In genomic region chr14:100844082-100844408, GRCh38 we compare ENCODE assay signal across 18 cellular contexts. TPM values are rescaled to one million over a fixed set of nuclear protein-coding genes. Genes with fewer than 3 reads are reported as not detected.
DNase-seq lines count a peak whose midpoint lies in the region; ATAC-seq and TF ChIP-seq lines count a peak whose summit lies in the region.
"Had no signal": no experiment of that assay in that cellular context is flagged by ENCODE, and none has a peak within 500 bp of the region (broad histone marks: within the 10 kb centered on the region; RNA-seq: fewer than 3 reads in every experiment).

No MANE protein-coding gene starts in this region.

- no peak overlapping the region for H3K56ac ChIP-seq in IMR-90 (ENCODE audit: extremely low read depth, insufficient read depth, low read length)

- no TSS peak for BruUV-seq in IMR-90 (replicated peaks; lab: Mats Ljungman, UMichigan)

- H2BK15ac ChIP-seq in IMR-90 (ENCODE audit: low read depth, low read length) = no peak overlapping the region

- no peak overlapping the region for H3K14ac ChIP-seq in IMR-90 (replicated peaks; ENCODE audit: low read depth, low read length)

- H4K8ac ChIP-seq in IMR-90 (ENCODE audit: low read depth in 2 of 2, low read length in 2 of 2) = no peak overlapping the region

- H3K4me1 ChIP-seq in BLaER1 (peaks cover 61% of the 10 kb centered on the region), IMR-90 (ENCODE audit: control insufficient read depth, insufficient read depth, low read length) (peaks cover 16% of the 10 kb centered on the region)
- H3K4me1 ChIP-seq: Caco-2 had no signal

- no peak overlapping the region for H2AK5ac ChIP-seq in IMR-90 (ENCODE audit: low read depth, low read length)

- WGBS in IMR-90 (ENCODE audit: extremely low coverage in 2 of 2, insufficient read length in 1 of 2), 2 experiments = no CpG with 5 or more reads among the region's 4 CpGs

- ATAC-seq in IMR-90 (ENCODE audit: low read depth) = no peak
- peak; percentile 58 for ATAC-seq in activated naive CD8-positive, alpha-beta T cell treated with anti-CD3 and anti-CD28 coated beads, Interleukin-2, amount 50 U/mL, for 24 hours
- ATAC-seq: Panc1 had no signal

- in situ Hi-C loops in IMR-90 (cut with MboI; ENCODE audit: low sequenced_read_pairs) = loop anchor here (10.0 kb wide), 1 partner anchor 459 kb away; no protein-coding TSS in a partner anchor

- no peaks in the 10 kb centered on the region for H3K36me3 ChIP-seq in BLaER1
- peaks cover 56% of the 10 kb centered on the region for H3K36me3 ChIP-seq in IMR-90 (ENCODE audit: control insufficient read depth, insufficient read depth, low read length)

- H3K79me1 ChIP-seq in IMR-90 (ENCODE audit: low read depth in 1 of 2, low read length in 2 of 2) = peaks cover 3 to 60% of the 10 kb centered on the region in 2 experiments; a peak in 3 of 4 replicates

- no peak for TF ChIP-seq RAD21 in IMR-90 (IDR thresholded peaks at IDR 0.05; ENCODE audit: low read length)

- intact Hi-C loops in IMR-90 (cut with micrococcal nuclease) (loop anchor here (5.0 kb wide), 1 partner anchor 182 kb away; no protein-coding TSS in a partner anchor), posterior vena cava (cut with DNase I) (no loop called here)

- peak overlapping the region; percentile 89 for H3K4me2 ChIP-seq in BLaER1
- no peak overlapping the region for H3K4me2 ChIP-seq in IMR-90 (ENCODE audit: low read depth, low read length)
- H3K4me2 ChIP-seq: KMS-11 had no signal

- H2BK120ac ChIP-seq in IMR-90 (ENCODE audit: low read depth, low read length) = no peak overlapping the region

- no peak overlapping the region for H3K18ac ChIP-seq in IMR-90 (ENCODE audit: low read depth, low read length)

- no peak overlapping the region for H3K23ac ChIP-seq in IMR-90 (ENCODE audit: low read depth, low read length)

- dilution Hi-C loops in IMR-90 (cut with HindIII; ENCODE audit: low sequenced_read_pairs, unreplicated experiment) = no loop called here

- H2AK9ac ChIP-seq in IMR-90 (replicated peaks; ENCODE audit: low read depth, low read length, poor library complexity) = peak overlapping the region; percentile 20

- no peak overlapping the region for H3K4me3 Mint-ChIP-seq in activated naive CD8-positive, alpha-beta T cell treated with anti-CD3 and anti-CD28 coated beads, Interleukin-2, amount 50 U/mL, for 24 hours

- H4K5ac ChIP-seq in IMR-90 (ENCODE audit: low read depth, low read length) = no peak overlapping the region

- H3K4me3 ChIP-seq in BLaER1 (no peak overlapping the region), IMR-90 (ENCODE audit: insufficient read depth, low read depth, low read length) (no peak overlapping the region)

- H3K27ac ChIP-seq in BLaER1 (no peak overlapping the region), IMR-90 (ENCODE audit: insufficient read depth, low read length) (no peak overlapping the region)
- H3K27ac ChIP-seq: KMS-11 had no signal

- H4K20me1 ChIP-seq in BLaER1 (no peaks in the 10 kb centered on the region), IMR-90 (ENCODE audit: insufficient read depth, low read length) (peaks cover 99% of the 10 kb centered on the region)

- no peaks in the 10 kb centered on the region for H3K9me3 Mint-ChIP-seq in activated naive CD8-positive, alpha-beta T cell treated with anti-CD3 and anti-CD28 coated beads, Interleukin-2, amount 50 U/mL, for 24 hours

- no peaks in the 10 kb centered on the region for H3K36me3 Mint-ChIP-seq in activated naive CD8-positive, alpha-beta T cell treated with anti-CD3 and anti-CD28 coated beads, Interleukin-2, amount 50 U/mL, for 24 hours (ENCODE audit: low read depth)

- no peak overlapping the region for H3K27ac Mint-ChIP-seq in activated naive CD8-positive, alpha-beta T cell treated with anti-CD3 and anti-CD28 coated beads, Interleukin-2, amount 50 U/mL, for 24 hours

- H3K27me3 ChIP-seq in BLaER1 (no peaks in the 10 kb centered on the region), IMR-90 (ENCODE audit: control insufficient read depth, insufficient read depth, low read length) (no peaks in the 10 kb centered on the region)

- no peak overlapping the region for H2BK20ac ChIP-seq in IMR-90 (ENCODE audit: low read depth, low read length)

- H2BK5ac ChIP-seq in IMR-90 (ENCODE audit: low read depth, low read length, poor library complexity, severe bottlenecking) = no peak overlapping the region

- CTCF ChIA-PET in IMR-90 (lab: Yijun Ruan, JAX) = no interaction called here

- peaks cover 7% of the 10 kb centered on the region for H3K4me1 Mint-ChIP-seq in activated naive CD8-positive, alpha-beta T cell treated with anti-CD3 and anti-CD28 coated beads, Interleukin-2, amount 50 U/mL, for 24 hours

- no peak overlapping the region for H3K9ac ChIP-seq in BLaER1
- no peak overlapping the region for H3K9ac ChIP-seq in IMR-90 (ENCODE audit: low read depth, low read length)
- H3K9ac ChIP-seq: KMS-11 had no signal

- no peak overlapping the region for H2AFZ ChIP-seq in IMR-90 (replicated peaks; ENCODE audit: low read length, poor library complexity)

- POLR2A ChIA-PET in IMR-90 (lab: Charles Lee; ENCODE audit: unreplicated experiment) = no interaction called here

- peaks cover 4% of the 10 kb centered on the region; the same call in 1 of the 2 replicates for H3K9me1 ChIP-seq in IMR-90 (ENCODE audit: insufficient read depth, low read length)

- no peak for TF ChIP-seq POLR2A in IMR-90 (IDR thresholded peaks at IDR 0.05; ENCODE audit: low read depth, low read length)

- H3K4ac ChIP-seq in IMR-90 (ENCODE audit: low read depth, low read length) = no peak overlapping the region

- no peak for TF ChIP-seq CTCF in IMR-90 (conservative IDR thresholded peaks at IDR 0.05; ENCODE audit: low read depth, low read length)

- no peak overlapping the region for H4K91ac ChIP-seq in IMR-90 (ENCODE audit: insufficient read depth, low read depth, low read length)

- no peaks in the 10 kb centered on the region for H3K9me3 ChIP-seq in BLaER1
- no peaks in the 10 kb centered on the region for H3K9me3 ChIP-seq in IMR-90 (ENCODE audit: control insufficient read depth, insufficient read depth, low read length)
- H3K9me3 ChIP-seq: Caco-2 had no signal

- DNase-seq in IMR-90 = no peak
- DNase-seq in activated naive CD8-positive, alpha-beta T cell treated with anti-CD3 and anti-CD28 coated beads, Interleukin-2, amount 50 U/mL, for 24 hours = peak; percentile 23
- peak; percentile 16 for DNase-seq in posterior vena cava (ENCODE audit: low spot score)
- DNase-seq in NCI-H524 (lab: John Stamatoyannopoulos, UW) = no peak
- no peak for DNase-seq in epidermal melanocyte (ENCODE audit: insufficient read length, low spot score)
- DNase-seq in AG08395 (ENCODE audit: low spot score) = no peak
- no peak for DNase-seq in activated CD4-positive, alpha-beta T cell treated with anti-CD3 and anti-CD28 coated beads for 1 hour
- DNase-seq: Caco-2, DMS153, NCI-H1048, NCI-H146, NCI-H2081 treated with DMSO at 0.1 percent for 48 hours, NCI-H510A, NCI-H82 had no signal

- no peaks in the 10 kb centered on the region for H3K27me3 Mint-ChIP-seq in activated naive CD8-positive, alpha-beta T cell treated with anti-CD3 and anti-CD28 coated beads, Interleukin-2, amount 50 U/mL, for 24 hours

TF ChIP-seq in IMR-90, 13 proteins besides CTCF, POLR2A, EP300 and RAD21:
- TF ChIP-seq CEBPB (IDR thresholded peaks at IDR 0.05; ENCODE audit: low read depth, low read length) (no peak), RCOR1 (IDR thresholded peaks at IDR 0.05; ENCODE audit: insufficient replicate concordance, low read length) (no peak), CHD1 (IDR thresholded peaks at IDR 0.05; ENCODE audit: low read depth, low read length) (no peak), USF2 (IDR thresholded peaks at IDR 0.05; ENCODE audit: low read depth, low read length) (no peak), SMC3 (IDR thresholded peaks at IDR 0.05; ENCODE audit: low read depth, low read length) (no peak), BHLHE40 (IDR thresholded peaks at IDR 0.05; ENCODE audit: low read depth, low read length) (no peak), FOS (IDR thresholded peaks at IDR 0.05; ENCODE audit: low read depth, low read length) (no peak)
- TF ChIP-seq, protein P1, sequence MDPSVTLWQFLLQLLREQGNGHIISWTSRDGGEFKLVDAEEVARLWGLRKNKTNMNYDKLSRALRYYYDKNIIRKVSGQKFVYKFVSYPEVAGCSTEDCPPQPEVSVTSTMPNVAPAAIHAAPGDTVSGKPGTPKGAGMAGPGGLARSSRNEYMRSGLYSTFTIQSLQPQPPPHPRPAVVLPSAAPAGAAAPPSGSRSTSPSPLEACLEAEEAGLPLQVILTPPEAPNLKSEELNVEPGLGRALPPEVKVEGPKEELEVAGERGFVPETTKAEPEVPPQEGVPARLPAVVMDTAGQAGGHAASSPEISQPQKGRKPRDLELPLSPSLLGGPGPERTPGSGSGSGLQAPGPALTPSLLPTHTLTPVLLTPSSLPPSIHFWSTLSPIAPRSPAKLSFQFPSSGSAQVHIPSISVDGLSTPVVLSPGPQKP (IDR thresholded peaks at IDR 0.05; ENCODE audit: borderline replicate concordance, low read depth, low read length) = no peak
TF ChIP-seq in IMR-90: peak in this region for 0.

RNA-seq across cellular contexts. Expression of gene MEG3, which starts 18.1 kb away (rescaled TPM):
- total RNA-seq in IMR-90 (2012; rRNA removed) (31.5 and 32.5 TPM in 2 replicates), posterior vena cava (10 to 100 TPM; 56.2 to 99.4 TPM)
- polyA plus RNA-seq in IMR-90 (2012; rRNA removed) = 518 and 556 TPM in 2 replicates
- 53.8 and 53.9 TPM in 2 replicates for polyA plus RNA-seq in IMR-90 (2012; cell fraction: cytosol; rRNA removed)
- polyA plus RNA-seq in IMR-90 (2012; cell fraction: nucleus; rRNA removed; ENCODE audit: low replicate concordance) = 8,555 and 8,817 TPM in 2 replicates
- total RNA-seq: Caco-2, MCF 10A had no signal

RNA-seq across cellular contexts. Expression of gene RTL1, which starts 59.5 kb away (rescaled TPM):
- total RNA-seq in IMR-90 (2012; rRNA removed) = not detected in 2 replicates
- polyA plus RNA-seq in IMR-90 (2012; rRNA removed) = not detected in 2 replicates
- polyA plus RNA-seq in IMR-90 (2012; cell fraction: cytosol; rRNA removed) = not detected in 2 replicates
- not detected in 2 replicates for polyA plus RNA-seq in IMR-90 (2012; cell fraction: nucleus; rRNA removed; ENCODE audit: low replicate concordance)
- total RNA-seq in posterior vena cava = not detected
- total RNA-seq: Caco-2, MCF 10A had no signal

Comparison
In these comparisons a context has a peak if more than half of its experiments do, and no peak if none do; other contexts are left out.
1. DNase-seq: peak in activated naive CD8-positive, alpha-beta T cell treated with anti-CD3 and anti-CD28 coated beads, Interleukin-2, amount 50 U/mL, for 24 hours (single experiment) and posterior vena cava (single experiment); none in IMR-90 (single experiment), NCI-H524 (0 of 2), epidermal melanocyte (single experiment), AG08395 (single experiment) and activated CD4-positive, alpha-beta T cell treated with anti-CD3 and anti-CD28 coated beads for 1 hour (single experiment).